ENCODE assay signal across 1 cellular context in genomic region chr16:87926246-87927194, GRCh38.
TF ChIP-seq lines count a peak whose summit lies in the region.

No MANE protein-coding gene starts in this region.

TF ChIP-seq in H1, 55 proteins besides CTCF, POLR2A, EP300 and RAD21:
- TF ChIP-seq USF2 (IDR thresholded peaks at IDR 0.05; ENCODE audit: low read length) (no peak), KDM4A (IDR thresholded peaks at IDR 0.05; ENCODE audit: low read depth, low read length, severe bottlenecking) (no peak), SUZ12 (IDR thresholded peaks at IDR 0.05; ENCODE audit: low read length) (no peak), TAF1 (IDR thresholded peaks at IDR 0.05; ENCODE audit: low read depth, low read length) (no peak), CHD2 (IDR thresholded peaks at IDR 0.05; ENCODE audit: low read length) (no peak), BRCA1 (IDR thresholded peaks at IDR 0.05; ENCODE audit: low read depth, low read length) (no peak), SRF (IDR thresholded peaks at IDR 0.05; ENCODE audit: low read depth, low read length) (no peak), POU5F1 (IDR thresholded peaks at IDR 0.05; ENCODE audit: low read depth, low read length) (no peak), CEBPB (IDR thresholded peaks at IDR 0.05; ENCODE audit: low read depth, low read length) (no peak), BCL11A (IDR thresholded peaks at IDR 0.05; ENCODE audit: low read depth in 2 of 2, low read length in 2 of 2) (no peak), CBX8 (IDR thresholded peaks at IDR 0.05; ENCODE audit: borderline replicate concordance, low read depth, low read length) (no peak), SAP30 (IDR thresholded peaks at IDR 0.05; ENCODE audit: insufficient read depth, insufficient replicate concordance, low read length) (no peak), SP4 (IDR thresholded peaks at IDR 0.05; ENCODE audit: low read length) (no peak), SIRT6 (IDR thresholded peaks at IDR 0.05; ENCODE audit: low read length) (no peak), SP1 (IDR thresholded peaks at IDR 0.05; ENCODE audit: low read depth, low read length) (no peak), ZNF274 (IDR thresholded peaks at IDR 0.05; ENCODE audit: borderline replicate concordance, extremely low read depth, low read length) (no peak), TAF7 (optimal IDR thresholded peaks at IDR 0.05; ENCODE audit: borderline replicate concordance, low read depth, low read length) (no peak)
